Comparison of ENCODE assay signal across 9 cellular contexts in genomic region chr9:110125763-110126351, GRCh38.
DNase-seq lines count a peak whose midpoint lies in the region; ATAC-seq, FAIRE-seq and TF ChIP-seq lines count a peak whose summit lies in the region.
"Had no signal": no experiment of that assay in that cellular context is flagged by ENCODE, and none has a peak within 500 bp of the region (broad histone marks: within the 10 kb centered on the region; RNA-seq: fewer than 3 reads in every experiment).

No MANE protein-coding gene starts in this region.

- no peak for TF ChIP-seq CTCF in astrocyte (IDR thresholded peaks at IDR 0.05; ENCODE audit: insufficient read depth, low read depth, low read length)
- TF ChIP-seq CTCF in lung (IDR thresholded peaks at IDR 0.05; ENCODE audit: control extremely low read depth, extremely low read depth): no peak

- peak; percentile 80 for ATAC-seq in activated CD4-positive, alpha-beta T cell treated with anti-CD3 and anti-CD28 coated beads for 36 hours
- ATAC-seq in lung (ENCODE audit: insufficient read depth, low FRiP score) (no peak), HG02870 (IDR thresholded peaks at IDR 0.05; ENCODE audit: unreplicated experiment) (no peak), HG02973 (IDR thresholded peaks at IDR 0.05; ENCODE audit: unreplicated experiment) (no peak)

- no peaks in the 10 kb centered on the region for H3K27me3 Mint-ChIP-seq in activated CD4-positive, alpha-beta T cell treated with anti-CD3 and anti-CD28 coated beads for 36 hours
- H3K27me3 Mint-ChIP-seq in astrocyte (ENCODE audit: low read depth, unreplicated experiment): no peaks in the 10 kb centered on the region

- H3K27ac ChIP-seq in astrocyte (ENCODE audit: low read depth, low read length) (peak overlapping the region; percentile 89), lung (ENCODE audit: low read depth in 1 of 2, low read length in 1 of 2) (peak overlapping the region; percentile 85 to 88), thymus (ENCODE audit: low read depth) (peak overlapping the region; percentile 96)
- H3K27ac ChIP-seq: epithelial cell of prostate had no signal

- H3K79me2 ChIP-seq in astrocyte (ENCODE audit: insufficient read depth, low read length): peaks cover 97% of the 10 kb centered on the region

- no peaks in the 10 kb centered on the region for H3K36me3 Mint-ChIP-seq in activated CD4-positive, alpha-beta T cell treated with anti-CD3 and anti-CD28 coated beads for 36 hours (ENCODE audit: low read depth)
- H3K36me3 Mint-ChIP-seq in astrocyte (ENCODE audit: low read depth, unreplicated experiment): peaks cover 2% of the 10 kb centered on the region

- peaks cover 92% of the 10 kb centered on the region for H4K20me1 ChIP-seq in astrocyte (ENCODE audit: insufficient read depth, low read length)

- peaks cover 21% of the 10 kb centered on the region for H3K4me1 Mint-ChIP-seq in activated CD4-positive, alpha-beta T cell treated with anti-CD3 and anti-CD28 coated beads for 36 hours
- peaks cover 84% of the 10 kb centered on the region for H3K4me1 Mint-ChIP-seq in astrocyte (ENCODE audit: low read depth, unreplicated experiment)

- H3K27me3 ChIP-seq in astrocyte (ENCODE audit: insufficient read depth, low read length): no peaks in the 10 kb centered on the region
- H3K27me3 ChIP-seq in lung (ENCODE audit: control insufficient read depth, insufficient read depth): no peaks in the 10 kb centered on the region
- H3K27me3 ChIP-seq in thymus (ENCODE audit: control insufficient read depth, insufficient read depth): no peaks in the 10 kb centered on the region

- H2AFZ ChIP-seq in astrocyte (ENCODE audit: low read depth, low read length): no peak overlapping the region

- intact Hi-C loops in activated CD4-positive, alpha-beta T cell treated with anti-CD3 and anti-CD28 coated beads for 36 hours (cut with DNase I, micrococcal nuclease): no loop called here

- POLR2A ChIA-PET in activated CD4-positive, alpha-beta T cell treated with anti-CD3 and anti-CD28 coated beads for 36 hours (lab: Charles Lee): no interaction called here

- H3K27ac Mint-ChIP-seq in activated CD4-positive, alpha-beta T cell treated with anti-CD3 and anti-CD28 coated beads for 36 hours: peak overlapping the region; percentile 17
- H3K27ac Mint-ChIP-seq in astrocyte (ENCODE audit: unreplicated experiment): peak overlapping the region; percentile 99

- no peak overlapping the region for H3K4me3 Mint-ChIP-seq in activated CD4-positive, alpha-beta T cell treated with anti-CD3 and anti-CD28 coated beads for 36 hours
- peak overlapping the region; percentile 91 for H3K4me3 Mint-ChIP-seq in astrocyte (ENCODE audit: unreplicated experiment)

- peak; percentile 23 for DNase-seq in activated CD4-positive, alpha-beta T cell treated with anti-CD3 and anti-CD28 coated beads for 36 hours
- no peak for DNase-seq in activated CD4-positive, alpha-beta T cell treated with anti-CD3 and anti-CD28 coated beads, Interleukin-2, amount 50 U/mL, for 48 hours
- DNase-seq in astrocyte (ENCODE audit: low read depth) (peak; percentile 49), lung (ENCODE audit: low spot score) (no peak), SIG-M5 treated with dmso at 0.1 percent for 504 hours (lab: John Stamatoyannopoulos, UW; ENCODE audit: unreplicated experiment) (no peak)

- H3K4me3 ChIP-seq in astrocyte (ENCODE audit: insufficient read depth, low read depth, low read length): peak overlapping the region; percentile 2
- H3K4me3 ChIP-seq in lung: peak overlapping the region; percentile 37
- H3K4me3 ChIP-seq in thymus (ENCODE audit: low read length): peak overlapping the region; percentile 53

- 58 to 62% methylated on average over 8 of the region's 8 CpGs for WGBS in lung, 2 donors
- WGBS in thymus: 7% methylated on average over 8 of the region's 8 CpGs

- no peak for FAIRE-seq in astrocyte (lab: Jason Lieb, UNC)

- peaks cover 73% of the 10 kb centered on the region for H3K4me1 ChIP-seq in astrocyte (ENCODE audit: insufficient read depth, low read length)
- peaks cover 24 to 70% of the 10 kb centered on the region in 2 donors for H3K4me1 ChIP-seq in lung (ENCODE audit: control insufficient read depth in 2 of 2, insufficient read depth in 2 of 2, low read length in 2 of 2)
- peaks cover 70% of the 10 kb centered on the region for H3K4me1 ChIP-seq in thymus (ENCODE audit: control insufficient read depth, insufficient read depth, low read length)

- peak overlapping the region; percentile 69 for H3K4me2 ChIP-seq in astrocyte (ENCODE audit: low read length)

- H3K36me3 ChIP-seq in astrocyte (ENCODE audit: insufficient read depth, low read length) (no peaks in the 10 kb centered on the region), lung (ENCODE audit: control insufficient read depth in 2 of 2, insufficient read depth in 2 of 2, low read length in 2 of 2) (no peaks in the 10 kb centered on the region), thymus (ENCODE audit: control insufficient read depth, insufficient read depth) (peaks cover 3% of the 10 kb centered on the region)

- CTCF ChIA-PET in activated CD4-positive, alpha-beta T cell treated with anti-CD3 and anti-CD28 coated beads for 36 hours (lab: Charles Lee): interaction anchor here (0.7 to 1.6 kb wide), 3 partner anchors 22 to 466 kb away, joined by 3 to 5 read pairs (median 3); no protein-coding TSS in a partner anchor

- H3K9me3 Mint-ChIP-seq in activated CD4-positive, alpha-beta T cell treated with anti-CD3 and anti-CD28 coated beads for 36 hours (ENCODE audit: low read depth): no peaks in the 10 kb centered on the region
- no peaks in the 10 kb centered on the region for H3K9me3 Mint-ChIP-seq in astrocyte (ENCODE audit: unreplicated experiment)

- peak overlapping the region; percentile 81 for H3K9ac ChIP-seq in astrocyte (ENCODE audit: low read length)

- H3K9me3 ChIP-seq in astrocyte (ENCODE audit: insufficient read depth, low read depth, low read length) (no peaks in the 10 kb centered on the region), lung (ENCODE audit: control insufficient read depth in 2 of 2, insufficient read depth in 1 of 2, low read length in 1 of 2) (no peaks in the 10 kb centered on the region), thymus (ENCODE audit: control insufficient read depth) (no peaks in the 10 kb centered on the region)

Comparison
In these comparisons a context has a peak if more than half of its experiments do, and no peak if none do; other contexts are left out.
1. DNase-seq: peak in activated CD4-positive, alpha-beta T cell treated with anti-CD3 and anti-CD28 coated beads for 36 hours (single experiment) and astrocyte (single experiment); none in activated CD4-positive, alpha-beta T cell treated with anti-CD3 and anti-CD28 coated beads, Interleukin-2, amount 50 U/mL, for 48 hours (0 of 2), lung (single experiment) and SIG-M5 treated with dmso at 0.1 percent for 504 hours (single experiment).
2. H3K4me3 ChIP-seq: peak in every context shown above with its lines; median percentile 53 in thymus; 37 in lung; 2 in astrocyte.
3. Peak in every context shown above with its lines, with median percentiles within 50 percentile points of each other: H3K27ac ChIP-seq.